In the genomic region with DNA sequence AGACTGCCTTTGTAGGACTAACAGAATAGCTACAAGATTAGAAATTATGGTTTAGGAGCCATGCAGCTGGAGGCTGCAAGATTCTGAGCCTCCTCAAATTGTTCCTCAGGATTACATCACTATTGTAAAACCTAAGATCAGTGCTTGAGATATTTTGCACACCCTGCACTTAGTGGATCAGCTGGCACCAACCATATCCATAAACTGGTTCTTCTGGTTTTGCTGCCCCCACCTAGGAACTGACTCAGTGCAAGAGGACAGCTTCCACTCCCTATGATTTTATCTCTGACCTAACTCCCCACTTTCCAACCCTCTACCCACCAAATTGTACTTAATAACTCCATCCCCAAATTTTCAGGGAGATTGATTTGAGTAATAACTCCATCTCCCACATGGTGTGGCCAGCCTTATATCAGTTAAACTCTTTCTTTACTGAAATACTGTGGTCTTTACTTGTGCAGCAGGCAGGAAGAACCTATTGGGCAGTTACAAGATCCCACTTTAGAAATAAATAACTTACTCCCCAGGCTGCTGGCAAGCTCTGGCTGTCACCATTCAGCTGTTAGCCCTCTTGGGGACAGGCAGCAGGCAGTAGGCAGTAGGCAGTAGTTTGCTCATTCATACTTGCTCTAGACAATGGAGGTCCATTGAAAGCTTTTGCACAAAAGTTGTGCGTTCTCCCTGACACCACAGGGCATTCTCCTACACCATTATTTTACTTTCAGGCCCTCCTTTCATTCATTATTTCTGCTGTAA, we compare ENCODE assay signal across 17 cellular contexts.
A peak's percentile ranks its signal among the peaks of the same experiment; 100 is the strongest.
DNase-seq lines count a peak whose midpoint lies in the region; ATAC-seq and TF ChIP-seq lines count a peak whose summit lies in the region.
"Had no signal": no experiment of that assay in that cellular context is flagged by ENCODE, and none has a peak within 500 bp of the region (broad histone marks: within the 10 kb centered on the region; RNA-seq: fewer than 3 reads in every experiment).

No MANE protein-coding gene starts in this region.

- peak; percentile 56 for DNase-seq in DMS79 (lab: John Stamatoyannopoulos, UW)
- peak; percentile 26 for DNase-seq in NCI-H510A (lab: John Stamatoyannopoulos, UW)
- DNase-seq in foreskin keratinocyte = peak; percentile 83 to 94
- no peak for DNase-seq in NCI-H2107 treated with DMSO at 0.1 percent for 48 hours (lab: John Stamatoyannopoulos, UW; ENCODE audit: unreplicated experiment)
- no peak for DNase-seq in left cardiac atrium
- no peak for DNase-seq in gastrocnemius medialis
- DNase-seq: activated naive CD4-positive, alpha-beta T cell treated with Interleukin-2 at 50 U/mL for 16 hours; cerebellar nuclear complex; effector CD4-positive, alpha-beta T cell; HCEC 1CT; hippocampal formation; mucosa of descending colon; stimulated activated naive CD8-positive, alpha-beta T cell treated with anti-CD3 and anti-CD28 coated beads, Interleukin-15, amount 100 ng/mL, for 72 hours; T-cell had no signal

- peak; percentile 92 for ATAC-seq in foreskin keratinocyte
- ATAC-seq in GM21390 (IDR thresholded peaks at IDR 0.05; ENCODE audit: unreplicated experiment) = no peak
- ATAC-seq in left cardiac atrium = no peak
- ATAC-seq in gastrocnemius medialis = no peak
- ATAC-seq: mucosa of descending colon; sciatic nerve; stimulated activated naive CD8-positive, alpha-beta T cell treated with anti-CD3 and anti-CD28 coated beads, Interleukin-15, amount 100 ng/mL, for 72 hours; T-cell had no signal

- no peak overlapping the region for H2AFZ ChIP-seq in parathyroid adenoma

- H3K9ac ChIP-seq in parathyroid adenoma = no peak overlapping the region

- H3K4me2 ChIP-seq in parathyroid adenoma (ENCODE audit: low read length) = no peak overlapping the region

- intact Hi-C loops in left cardiac atrium (cut with DNase I) = no loop called here
- intact Hi-C loops in gastrocnemius medialis (cut with DNase I; ENCODE audit: low total_unique reads) = no loop called here

- H3K27me3 ChIP-seq in foreskin keratinocyte (no peaks in the 10 kb centered on the region), parathyroid adenoma (ENCODE audit: control insufficient read depth, insufficient read depth, low read length) (no peaks in the 10 kb centered on the region), gastrocnemius medialis (no peaks in the 10 kb centered on the region)

- H3K79me2 ChIP-seq in parathyroid adenoma = no peaks in the 10 kb centered on the region

- no peak for TF ChIP-seq POLR2A in gastrocnemius medialis (IDR thresholded peaks at IDR 0.05)

- peak overlapping the region; percentile 29 for H3K27ac ChIP-seq in foreskin keratinocyte
- peak overlapping the region; percentile 72 for H3K27ac ChIP-seq in parathyroid adenoma
- H3K27ac ChIP-seq in gastrocnemius medialis = no peak overlapping the region

- in situ Hi-C loops in gastrocnemius medialis (cut with MboI; ENCODE audit: low sequenced_read_pairs in 4 of 4) = no loop called here

- TF ChIP-seq CTCF in foreskin keratinocyte (conservative IDR thresholded peaks at IDR 0.05) = no peak
- TF ChIP-seq CTCF in parathyroid adenoma (IDR thresholded peaks at IDR 0.05) = no peak
- no peak for TF ChIP-seq CTCF in gastrocnemius medialis (IDR thresholded peaks at IDR 0.05 in 4 of 5, conservative IDR thresholded peaks at IDR 0.05 in 1 of 5)

- H3K9me3 ChIP-seq in parathyroid adenoma (ENCODE audit: control insufficient read depth, low read length) = no peaks in the 10 kb centered on the region
- no peaks in the 10 kb centered on the region for H3K9me3 ChIP-seq in gastrocnemius medialis
- H3K9me3 ChIP-seq: mucosa of descending colon had no signal

- H3K36me3 ChIP-seq in parathyroid adenoma (ENCODE audit: control insufficient read depth, insufficient read depth, low read length) = no peaks in the 10 kb centered on the region
- H3K36me3 ChIP-seq in gastrocnemius medialis = no peaks in the 10 kb centered on the region

- H3K4me1 ChIP-seq in foreskin keratinocyte (peaks cover 38% of the 10 kb centered on the region), parathyroid adenoma (peaks cover 2% of the 10 kb centered on the region), gastrocnemius medialis (peaks cover 0 to 4% of the 10 kb centered on the region in 2 donors)

- H3K4me3 ChIP-seq in parathyroid adenoma (ENCODE audit: low read depth, low read length) (no peak overlapping the region), gastrocnemius medialis (no peak overlapping the region)
- H3K4me3 ChIP-seq: mucosa of descending colon had no signal

Comparison
In these comparisons a context has a peak if more than half of its experiments do, and no peak if none do; other contexts are left out.
1. DNase-seq: peak in DMS79 (single experiment), NCI-H510A (single experiment) and foreskin keratinocyte (2 of 2); none in NCI-H2107 treated with DMSO at 0.1 percent for 48 hours (single experiment), left cardiac atrium (single experiment) and gastrocnemius medialis (0 of 2).
2. H3K27ac ChIP-seq: peak in foreskin keratinocyte (single experiment) and parathyroid adenoma (single experiment); none in gastrocnemius medialis (0 of 4).